Comparison of ENCODE assay signal across 8 cellular contexts in genomic region chr4:98929341-98930267, GRCh38. TPM values are rescaled to one million over a fixed set of nuclear protein-coding genes. Genes with fewer than 3 reads are reported as not detected.
DNase-seq lines count a peak whose midpoint lies in the region; ATAC-seq, FAIRE-seq and TF ChIP-seq lines count a peak whose summit lies in the region.

No MANE protein-coding gene starts in this region.

- peak in 1 of 2 experiments; percentile 14; a peak in 2 of 5 replicates for TF ChIP-seq EP300 in A549 (IDR thresholded peaks at IDR 0.05)

- H3K4me3 ChIP-seq in A549 = peak overlapping the region; percentile 75
- H3K4me3 ChIP-seq in PC-3 (ENCODE audit: low read length) = peak overlapping the region; percentile 92
- peak overlapping the region; percentile 49 to 98 (median 80) for H3K4me3 ChIP-seq in fibroblast of lung (replicated peaks in 1 of 4; ENCODE audit: control extremely low read depth in 1 of 4, insufficient read depth in 1 of 4, low read depth in 3 of 4, low read length in 4 of 4)
- peak overlapping the region; percentile 76 to 97 for H3K4me3 ChIP-seq in stomach smooth muscle (ENCODE audit: low read length in 2 of 2)

- H3K9me2 ChIP-seq in PC-3 (replicated peaks; ENCODE audit: low read length) = no peaks in the 10 kb centered on the region

- peaks cover 0 to 1% of the 10 kb centered on the region in 2 donors for H3K9me3 Mint-ChIP-seq in activated T-cell treated with anti-CD3 and anti-CD28 coated beads, Interleukin-2, amount 50 U/mL, for 72 hours
- H3K9me3 Mint-ChIP-seq in nephron progenitor cell = peaks cover 60% of the 10 kb centered on the region

- peak overlapping the region; percentile 96 for H3K27ac Mint-ChIP-seq in activated T-cell treated with anti-CD3 and anti-CD28 coated beads, Interleukin-2, amount 50 U/mL, for 72 hours
- peak overlapping the region; percentile 99 for H3K27ac Mint-ChIP-seq in nephron progenitor cell

- H3K27me3 ChIP-seq in PC-3 (ENCODE audit: low read length) = no peaks in the 10 kb centered on the region
- no peaks in the 10 kb centered on the region for H3K27me3 ChIP-seq in fibroblast of lung (ENCODE audit: control insufficient read depth, insufficient read depth, low read length)
- H3K27me3 ChIP-seq in stomach smooth muscle (ENCODE audit: control insufficient read depth in 1 of 2, insufficient read depth in 2 of 2, low read length in 2 of 2) = no peaks in the 10 kb centered on the region

- ATAC-seq in A549 (peak; percentile 79), GM18858 (IDR thresholded peaks at IDR 0.05; ENCODE audit: unreplicated experiment) (peak; percentile 50), HG03064 (IDR thresholded peaks at IDR 0.05; ENCODE audit: low read depth, unreplicated experiment) (peak; percentile 52), PC-3 (peak; percentile 71)
- ATAC-seq in activated T-cell treated with anti-CD3 and anti-CD28 coated beads, Interleukin-2, amount 50 U/mL, for 72 hours (replicated peaks in 1 of 2) = peak; percentile 74 to 76

- H2AFZ ChIP-seq in PC-3 (ENCODE audit: low read length) = peak overlapping the region; percentile 90
- H2AFZ ChIP-seq in fibroblast of lung (ENCODE audit: low read length) = peak overlapping the region; percentile 97

- CTCF ChIA-PET in A549 (lab: Yijun Ruan, JAX) = interaction anchor here (0.7 to 1.6 kb wide), 5 partner anchors 11 to 462 kb away, joined by 3 to 4 read pairs (median 3); partner anchors contain the start of gene METAP1
- CTCF ChIA-PET in PC-3 (lab: Charles Lee) = interaction anchor here (0.7 kb wide), 1 partner anchor 65 kb away, joined by 13 read pairs; no protein-coding TSS in a partner anchor

- DNase-seq in A549 (ENCODE audit: low read depth in 1 of 2, low spot score in 1 of 2) = peak; percentile 62 to 91
- DNase-seq in PC-3 = peak; percentile 95
- DNase-seq in activated T-cell treated with anti-CD3 and anti-CD28 coated beads, Interleukin-2, amount 50 U/mL, for 72 hours = peak; percentile 76 to 79
- DNase-seq in fibroblast of lung (ENCODE audit: low read depth in 2 of 2) = peak; percentile 93 to 98
- peak; percentile 26 for DNase-seq in nephron progenitor cell

- H3K36me3 Mint-ChIP-seq in activated T-cell treated with anti-CD3 and anti-CD28 coated beads, Interleukin-2, amount 50 U/mL, for 72 hours (ENCODE audit: insufficient read depth in 2 of 2) = peaks cover 5 to 16% of the 10 kb centered on the region in 2 donors
- peaks cover 38% of the 10 kb centered on the region for H3K36me3 Mint-ChIP-seq in nephron progenitor cell (ENCODE audit: low read depth)

- peak overlapping the region; percentile 81 for H3K4me2 ChIP-seq in A549
- H3K4me2 ChIP-seq in PC-3 (ENCODE audit: low read length) = peak overlapping the region; percentile 91
- H3K4me2 ChIP-seq in fibroblast of lung (ENCODE audit: extremely low read depth, insufficient read depth, low read length) = peak overlapping the region; percentile 88

- peaks cover 57% of the 10 kb centered on the region for H3K4me1 Mint-ChIP-seq in activated T-cell treated with anti-CD3 and anti-CD28 coated beads, Interleukin-2, amount 50 U/mL, for 72 hours (ENCODE audit: low read depth)
- peaks cover 16% of the 10 kb centered on the region for H3K4me1 Mint-ChIP-seq in nephron progenitor cell

- no peaks in the 10 kb centered on the region for H3K27me3 Mint-ChIP-seq in activated T-cell treated with anti-CD3 and anti-CD28 coated beads, Interleukin-2, amount 50 U/mL, for 72 hours (ENCODE audit: low read depth)
- peaks cover 5% of the 10 kb centered on the region for H3K27me3 Mint-ChIP-seq in nephron progenitor cell (ENCODE audit: low read depth, poor library complexity)

- FAIRE-seq in A549 (lab: Jason Lieb, UNC) = no peak

- H3K79me2 ChIP-seq in PC-3 (ENCODE audit: low read length) = peaks cover 44% of the 10 kb centered on the region
- H3K79me2 ChIP-seq in fibroblast of lung (ENCODE audit: control insufficient read depth, insufficient read depth, low read length) = peaks cover 40% of the 10 kb centered on the region

- H3K9ac ChIP-seq in PC-3 (ENCODE audit: low read length) (peak overlapping the region; percentile 95), fibroblast of lung (ENCODE audit: insufficient read depth, low read length) (peak overlapping the region; percentile 79), stomach smooth muscle (ENCODE audit: low read length in 2 of 2) (peak overlapping the region; percentile 76 to 95)

- peaks cover 17% of the 10 kb centered on the region for H3K4me1 ChIP-seq in A549
- H3K4me1 ChIP-seq in PC-3 (ENCODE audit: insufficient read depth, low read length) = peaks cover 17% of the 10 kb centered on the region
- peaks cover 3% of the 10 kb centered on the region for H3K4me1 ChIP-seq in fibroblast of lung (ENCODE audit: control insufficient read depth, extremely low read depth, insufficient read depth, low read length)
- H3K4me1 ChIP-seq in stomach smooth muscle (ENCODE audit: control insufficient read depth, insufficient read depth, low read length) = peaks cover 6% of the 10 kb centered on the region

- H3K27ac ChIP-seq in A549 = peak overlapping the region; percentile 92 to 100
- peak overlapping the region; percentile 98 for H3K27ac ChIP-seq in PC-3 (ENCODE audit: low read length)
- peak overlapping the region; percentile 95 for H3K27ac ChIP-seq in fibroblast of lung (ENCODE audit: insufficient read depth, low read length)
- H3K27ac ChIP-seq in stomach smooth muscle (ENCODE audit: low read length) = peak overlapping the region; percentile 90

- H4K20me1 ChIP-seq in PC-3 (ENCODE audit: low read length) = peaks cover 18% of the 10 kb centered on the region
- H4K20me1 ChIP-seq in fibroblast of lung (ENCODE audit: control insufficient read depth, extremely low read depth, insufficient read depth, low read length) = no peaks in the 10 kb centered on the region

- TSS peak; percentile 92 for BruUV-seq in PC-3 (replicated peaks; lab: Mats Ljungman, UMichigan)

- peaks cover 6% of the 10 kb centered on the region for H3F3A ChIP-seq in PC-3 (ENCODE audit: low read length, unreplicated experiment)

- TF ChIP-seq CTCF in A549 (IDR thresholded peaks at IDR 0.05) = no peak
- TF ChIP-seq CTCF in PC-3 (conservative IDR thresholded peaks at IDR 0.05; ENCODE audit: low read depth, low read length) = no peak
- peak in 1 of 2 donors; percentile 1 for TF ChIP-seq CTCF in fibroblast of lung (conservative IDR thresholded peaks at IDR 0.05 in 1 of 2, IDR thresholded peaks at IDR 0.05 in 1 of 2; ENCODE audit: low read depth in 1 of 2, low read length in 2 of 2)
- TF ChIP-seq CTCF in nephron progenitor cell (IDR thresholded peaks at IDR 0.05) = no peak

- 2% methylated on average over 30 of the region's 44 CpGs for WGBS in A549 (ENCODE audit: missing lambda C conversion rate)

- H3K9me3 ChIP-seq in A549 (no peaks in the 10 kb centered on the region), PC-3 (ENCODE audit: low read length) (no peaks in the 10 kb centered on the region), fibroblast of lung (ENCODE audit: control insufficient read depth, insufficient read depth, low read depth, low read length) (no peaks in the 10 kb centered on the region), stomach smooth muscle (ENCODE audit: control insufficient read depth in 2 of 2, low read length in 2 of 2) (no peaks in the 10 kb centered on the region)

- peak overlapping the region; percentile 93 to 98 for H3K4me3 Mint-ChIP-seq in activated T-cell treated with anti-CD3 and anti-CD28 coated beads, Interleukin-2, amount 50 U/mL, for 72 hours
- H3K4me3 Mint-ChIP-seq in nephron progenitor cell = peak overlapping the region; percentile 96

- TF ChIP-seq POLR2A in A549 (IDR thresholded peaks at IDR 0.05; ENCODE audit: low read length) = peak; percentile 55

- intact Hi-C loops in PC-3 (cut with micrococcal nuclease) = loop anchor here (2.0 to 5.0 kb wide), 2 partner anchors 207 to 272 kb away; partner anchors contain the start of gene TSPAN5

- peaks cover 9% of the 10 kb centered on the region for H3K36me3 ChIP-seq in PC-3 (ENCODE audit: low read depth, low read length)
- peaks cover 2% of the 10 kb centered on the region for H3K36me3 ChIP-seq in fibroblast of lung (ENCODE audit: control insufficient read depth, insufficient read depth, low read length)
- no peaks in the 10 kb centered on the region for H3K36me3 ChIP-seq in stomach smooth muscle (ENCODE audit: control insufficient read depth in 2 of 2, insufficient read depth in 2 of 2, low read length in 2 of 2)

- TF ChIP-seq RAD21 in A549 (conservative IDR thresholded peaks at IDR 0.05 in 1 of 2, IDR thresholded peaks at IDR 0.05 in 1 of 2) = 0 out of 5 replicates have a peak, but pooled peaks of 1 of the 2 experiments have one; percentile 10

- POLR2A ChIA-PET in A549 (lab: Yijun Ruan, JAX) (interaction anchor here (0.6 to 3.4 kb wide), 17 partner anchors 9 to 669 kb away, joined by 3 to 37 read pairs (median 6); partner anchors contain the start of genes ADH5, METAP1, RAP1GDS1 and TRMT10A), PC-3 (lab: Charles Lee; ENCODE audit: unreplicated experiment) (interaction anchor here (0.7 kb wide), 3 partner anchors 9 to 259 kb away, joined by 3 to 28 read pairs (median 18); no protein-coding TSS in a partner anchor)

TF ChIP-seq in A549, 52 proteins besides CTCF, POLR2A, EP300 and RAD21 (continues in another document):
- TF ChIP-seq MAFK (IDR thresholded peaks at IDR 0.05; ENCODE audit: partially characterized antibody) (peak; percentile 47), FOSB (CRISPR knock-in tag; IDR thresholded peaks at IDR 0.05) (no peak), BHLHE40 (IDR thresholded peaks at IDR 0.05; ENCODE audit: low read depth, low read length) (no peak), HES2 (IDR thresholded peaks at IDR 0.05) (no peak), MAZ (IDR thresholded peaks at IDR 0.05; ENCODE audit: borderline replicate concordance, low read depth, low read length) (no peak), POLR2AphosphoS2 (conservative IDR thresholded peaks at IDR 0.05; ENCODE audit: low read length) (no peak)

RNA-seq across cellular contexts. Expression of gene EIF4E, which starts 0.7 kb away (rescaled TPM):
- polyA plus RNA-seq in A549 (2011; rRNA removed) (77.1 and 147 TPM in 2 replicates), A549 (2017; fragmentation: RNase III; extraction: RNeasy Plus Mini Kit Qiagen cat#74134 plus additional on column Dnase treatment) (150 to 165 TPM (median 151 TPM) in 3 replicates), fibroblast of lung (124 and 143 TPM in 2 replicates)
- polyA plus RNA-seq in A549 (2012; cell fraction: cytosol; rRNA removed) = 35.9 and 50.7 TPM in 2 replicates
- 12.9 and 25.4 TPM in 2 replicates for polyA plus RNA-seq in A549 (2012; cell fraction: nucleus; rRNA removed)
- 34.1 and 42.4 TPM in 2 replicates for polyA minus RNA-seq in A549 (2011; rRNA and poly(A)+ RNA removed)
- total RNA-seq in PC-3 (2014; rRNA removed) (110 and 134 TPM in 2 replicates), fibroblast of lung (138 and 139 TPM in 2 replicates)
- 10 to 100 TPM; 70.5 to 80.1 TPM for total RNA-seq in activated T-cell treated with anti-CD3 and anti-CD28 coated beads, Interleukin-2, amount 50 U/mL, for 72 hours
- 82.1 and 94.4 TPM in 2 replicates for polyA plus RNA-seq in fibroblast of lung (2012)
- polyA minus RNA-seq in fibroblast of lung (ENCODE audit: low replicate concordance) = 16.5 and 16.9 TPM in 2 replicates

Comparison
In these comparisons a context has a peak if more than half of its experiments do, and no peak if none do; other contexts are left out.
1. Peak in every context shown above with its lines: DNase-seq, ATAC-seq, H3K4me3 ChIP-seq and H3K27ac ChIP-seq.
2. DNase-seq: peak in every context shown above with its lines; median percentile 96 in fibroblast of lung; 95 in PC-3; 78 in activated T-cell treated with anti-CD3 and anti-CD28 coated beads, Interleukin-2, amount 50 U/mL, for 72 hours; 76 in A549; 26 in nephron progenitor cell.